ENCODE assay signal across 17 cellular contexts in genomic region chr3:30633718-30634117, GRCh38. TPM values are rescaled to one million over a fixed set of nuclear protein-coding genes. Genes with fewer than 3 reads are reported as not detected.
A peak's percentile ranks its signal among the peaks of the same experiment; 100 is the strongest.
DNase-seq lines count a peak whose midpoint lies in the region; ATAC-seq and TF ChIP-seq lines count a peak whose summit lies in the region.
"Had no signal": no experiment of that assay in that cellular context is flagged by ENCODE, and none has a peak within 500 bp of the region (broad histone marks: within the 10 kb centered on the region; RNA-seq: fewer than 3 reads in every experiment).

No MANE protein-coding gene starts in this region.

- H3K9me3 ChIP-seq in Loucy (ENCODE audit: insufficient read depth, low read depth, low read length): no peaks in the 10 kb centered on the region
- H3K9me3 ChIP-seq: adrenal gland had no signal

- H3K4me2 ChIP-seq in Loucy (ENCODE audit: low read depth, low read length, poor library complexity, severe bottlenecking): peak overlapping the region; percentile 66
- H3K4me2 ChIP-seq: A549 had no signal

- H3F3A ChIP-seq in Loucy (ENCODE audit: low read depth): peaks cover 7% of the 10 kb centered on the region; the same call in 1 of the 2 replicates

- H3K9ac ChIP-seq in Loucy (ENCODE audit: low read depth, low read length, poor library complexity, severe bottlenecking): peak overlapping the region; percentile 53
- H3K9ac ChIP-seq: GM23248, parathyroid adenoma had no signal

- peaks cover 98% of the 10 kb centered on the region for H3K4me1 ChIP-seq in Loucy (ENCODE audit: insufficient read depth, low read length, poor library complexity, severe bottlenecking)
- H3K4me1 ChIP-seq: parathyroid adenoma had no signal

- no peak overlapping the region for H3K4me3 ChIP-seq in Loucy (ENCODE audit: low read length, poor library complexity, severe bottlenecking)
- H3K4me3 ChIP-seq: A549, adrenal gland, GM23248 had no signal

- no peak for TF ChIP-seq CTCF in Loucy (conservative IDR thresholded peaks at IDR 0.05; ENCODE audit: low read length)

- no peaks in the 10 kb centered on the region for H3K27me3 Mint-ChIP-seq in activated CD4-positive, alpha-beta T cell treated with anti-CD3 and anti-CD28 coated beads, Interleukin-2, amount 10 ng/mL, durations not matched to agents 7 days and 5 days
- H3K27me3 Mint-ChIP-seq in central memory CD8-positive, alpha-beta T cell: no peaks in the 10 kb centered on the region
- H3K27me3 Mint-ChIP-seq in stimulated activated memory B cell treated with anti-CD40 and anti-IgM and Interleukin-4, amounts not matched to agents 10 μg/mL and 1 μg/mL and 100 μg/mL, for 72 hours: no peaks in the 10 kb centered on the region

- H3K4me3 Mint-ChIP-seq in activated CD4-positive, alpha-beta T cell treated with anti-CD3 and anti-CD28 coated beads, Interleukin-2, amount 10 ng/mL, durations not matched to agents 7 days and 5 days: no peak overlapping the region
- H3K4me3 Mint-ChIP-seq in central memory CD8-positive, alpha-beta T cell: peak overlapping the region; percentile 70
- no peak overlapping the region for H3K4me3 Mint-ChIP-seq in stimulated activated memory B cell treated with anti-CD40 and anti-IgM and Interleukin-4, amounts not matched to agents 10 μg/mL and 1 μg/mL and 100 μg/mL, for 72 hours

- no peaks in the 10 kb centered on the region for H3K27me3 ChIP-seq in Loucy (ENCODE audit: insufficient read depth, low read length, poor library complexity, severe bottlenecking)
- H3K27me3 ChIP-seq: adrenal gland had no signal

- no peak for ATAC-seq in central memory CD8-positive, alpha-beta T cell (replicated peaks; ENCODE audit: extremely low read depth, poor library complexity, severe bottlenecking)
- ATAC-seq in stimulated activated memory B cell treated with anti-CD40 and anti-IgM and Interleukin-4, amounts not matched to agents 10 μg/mL and 1 μg/mL and 100 μg/mL, for 72 hours: no peak
- ATAC-seq in GM19035 (IDR thresholded peaks at IDR 0.05; ENCODE audit: unreplicated experiment): no peak
- ATAC-seq: A549, SK-N-SH treated with all-trans-retinoic acid at 6 μM for 48 hours had no signal

- H3K4me1 Mint-ChIP-seq in activated CD4-positive, alpha-beta T cell treated with anti-CD3 and anti-CD28 coated beads, Interleukin-2, amount 10 ng/mL, durations not matched to agents 7 days and 5 days: peaks cover 97% of the 10 kb centered on the region
- peaks cover 87% of the 10 kb centered on the region for H3K4me1 Mint-ChIP-seq in central memory CD8-positive, alpha-beta T cell
- H3K4me1 Mint-ChIP-seq in stimulated activated memory B cell treated with anti-CD40 and anti-IgM and Interleukin-4, amounts not matched to agents 10 μg/mL and 1 μg/mL and 100 μg/mL, for 72 hours: peaks cover 90% of the 10 kb centered on the region

- no peaks in the 10 kb centered on the region for H3K9me2 ChIP-seq in Loucy (replicated peaks; ENCODE audit: low read depth, low read length)

- peaks cover 80% of the 10 kb centered on the region for H3K36me3 Mint-ChIP-seq in activated CD4-positive, alpha-beta T cell treated with anti-CD3 and anti-CD28 coated beads, Interleukin-2, amount 10 ng/mL, durations not matched to agents 7 days and 5 days (ENCODE audit: low read depth)
- H3K36me3 Mint-ChIP-seq in central memory CD8-positive, alpha-beta T cell (ENCODE audit: insufficient read depth): peaks cover 26% of the 10 kb centered on the region
- H3K36me3 Mint-ChIP-seq in stimulated activated memory B cell treated with anti-CD40 and anti-IgM and Interleukin-4, amounts not matched to agents 10 μg/mL and 1 μg/mL and 100 μg/mL, for 72 hours: peaks cover 41% of the 10 kb centered on the region

- H2AFZ ChIP-seq in Loucy (ENCODE audit: low read length): no peak overlapping the region
- H2AFZ ChIP-seq: GM23248, parathyroid adenoma had no signal

- H3K79me2 ChIP-seq in Loucy (ENCODE audit: insufficient read depth, low read length): peaks cover 100% of the 10 kb centered on the region
- H3K79me2 ChIP-seq: parathyroid adenoma had no signal

- CTCF ChIA-PET in activated CD4-positive, alpha-beta T cell treated with anti-CD3 and anti-CD28 coated beads, Interleukin-2, amount 10 ng/mL, durations not matched to agents 7 days and 5 days (lab: Charles Lee): interaction anchor here (1.4 to 3.3 kb wide), 3 partner anchors 10 to 32 kb away, joined by 3 to 9 read pairs (median 7); no protein-coding TSS in a partner anchor

- H3K36me3 ChIP-seq in Loucy (ENCODE audit: insufficient read depth, low read length): peaks cover 24% of the 10 kb centered on the region
- H3K36me3 ChIP-seq: adrenal gland had no signal

- H3K9me3 Mint-ChIP-seq in activated CD4-positive, alpha-beta T cell treated with anti-CD3 and anti-CD28 coated beads, Interleukin-2, amount 10 ng/mL, durations not matched to agents 7 days and 5 days: no peaks in the 10 kb centered on the region
- peaks cover 5% of the 10 kb centered on the region for H3K9me3 Mint-ChIP-seq in central memory CD8-positive, alpha-beta T cell
- H3K9me3 Mint-ChIP-seq in stimulated activated memory B cell treated with anti-CD40 and anti-IgM and Interleukin-4, amounts not matched to agents 10 μg/mL and 1 μg/mL and 100 μg/mL, for 72 hours: no peaks in the 10 kb centered on the region

- no peak for DNase-seq in activated CD4-positive, alpha-beta T cell treated with anti-CD3 and anti-CD28 coated beads, Interleukin-2, amount 10 ng/mL, durations not matched to agents 7 days and 5 days
- DNase-seq in activated CD4-positive, alpha-beta T cell treated with anti-CD3 and anti-CD28 coated beads, Interleukin-2, amount 50 U/mL, for 1 hour: no peak
- DNase-seq in central memory CD8-positive, alpha-beta T cell (ENCODE audit: low spot score in 2 of 2): no peak
- DNase-seq in SW480 (ENCODE audit: low spot score) (no peak), HuH-7.5 (ENCODE audit: low spot score) (no peak)
- DNase-seq: adrenal gland, GM23248, KBM-7, NCI-H1048, NCI-H774, small intestine had no signal

- peaks cover 32% of the 10 kb centered on the region for H4K20me1 ChIP-seq in Loucy (ENCODE audit: insufficient read depth, low read length, poor library complexity, severe bottlenecking)

- POLR2A ChIA-PET in activated CD4-positive, alpha-beta T cell treated with anti-CD3 and anti-CD28 coated beads, Interleukin-2, amount 10 ng/mL, durations not matched to agents 7 days and 5 days (lab: Charles Lee): interaction anchor here (0.7 kb wide), 1 partner anchor 23 kb away, joined by 3 read pairs; no protein-coding TSS in a partner anchor

- peak overlapping the region; percentile 31 for H3K27ac Mint-ChIP-seq in activated CD4-positive, alpha-beta T cell treated with anti-CD3 and anti-CD28 coated beads, Interleukin-2, amount 10 ng/mL, durations not matched to agents 7 days and 5 days
- peak overlapping the region; percentile 94 for H3K27ac Mint-ChIP-seq in central memory CD8-positive, alpha-beta T cell (ENCODE audit: low read depth)
- peak overlapping the region; percentile 90 for H3K27ac Mint-ChIP-seq in stimulated activated memory B cell treated with anti-CD40 and anti-IgM and Interleukin-4, amounts not matched to agents 10 μg/mL and 1 μg/mL and 100 μg/mL, for 72 hours

RNA-seq across cellular contexts. Expression of gene TGFBR2, which starts 27.3 kb away (rescaled TPM):
- total RNA-seq in activated CD4-positive, alpha-beta T cell treated with anti-CD3 and anti-CD28 coated beads, Interleukin-2, amount 10 ng/mL, durations not matched to agents 7 days and 5 days: 10 to 100 TPM; 74.4 to 77.8 TPM

Comparison
In these comparisons a context has a peak if more than half of its experiments do, and no peak if none do; other contexts are left out.
1. H3K27ac Mint-ChIP-seq: peak in every context shown above with its lines; median percentile 94 in central memory CD8-positive, alpha-beta T cell; 90 in stimulated activated memory B cell treated with anti-CD40 and anti-IgM and Interleukin-4, amounts not matched to agents 10 μg/mL and 1 μg/mL and 100 μg/mL, for 72 hours; 31 in activated CD4-positive, alpha-beta T cell treated with anti-CD3 and anti-CD28 coated beads, Interleukin-2, amount 10 ng/mL, durations not matched to agents 7 days and 5 days.